1 cellular context compared by ENCODE assay signal in the genomic region with DNA sequence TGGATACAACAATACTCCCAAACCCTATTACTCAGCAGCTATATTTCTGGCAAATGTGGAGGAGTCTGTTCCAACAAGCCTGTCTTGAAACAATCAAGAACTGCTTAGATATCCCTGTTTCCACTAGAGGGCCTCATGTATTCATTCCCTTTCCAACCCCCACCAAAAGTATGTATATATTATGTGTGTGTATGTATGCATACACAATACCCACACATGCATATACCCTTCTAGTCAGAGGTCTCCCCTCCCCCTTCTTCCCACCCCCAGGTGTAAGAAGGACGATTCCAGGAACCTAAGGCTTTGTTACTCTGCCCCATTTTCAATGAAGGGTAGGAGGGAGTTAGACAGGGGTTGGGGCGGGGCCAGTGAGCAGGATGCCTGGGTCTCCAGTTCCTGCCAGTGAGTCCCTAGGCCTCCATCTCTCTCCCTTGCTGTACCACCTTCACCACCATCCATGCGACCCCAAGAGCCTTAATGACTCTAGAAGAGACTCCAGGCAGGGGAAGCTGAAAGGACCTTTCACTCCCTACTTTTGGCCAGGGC.
TF ChIP-seq lines count a peak whose summit lies in the region.

DGKA (plus strand) TSS at position 392 of the 546 bp plus-strand sequence. CDS start 5,342 bp downstream, outside the sequence.

TF ChIP-seq in K562, 482 proteins besides CTCF, POLR2A, EP300 and RAD21 (continued from another document):
- TF ChIP-seq NR2C1 (IDR thresholded peaks at IDR 0.05) (no peak), NR2C1 (tag; IDR thresholded peaks at IDR 0.05) (no peak), HDAC3 (IDR thresholded peaks at IDR 0.05; ENCODE audit: borderline replicate concordance, partially characterized antibody) (no peak), NEUROD1 (IDR thresholded peaks at IDR 0.05; ENCODE audit: borderline replicate concordance, low read depth, low read length, partially characterized antibody) (peak; percentile 56), TAF9B (IDR thresholded peaks at IDR 0.05; ENCODE audit: partially characterized antibody) (no peak), HIVEP1 (CRISPR knock-in tag; IDR thresholded peaks at IDR 0.05) (no peak), CBX2 (IDR thresholded peaks at IDR 0.05; ENCODE audit: insufficient read depth, low read length, poor library complexity, severe bottlenecking) (no peak), FOXJ3 (CRISPR knock-in tag; IDR thresholded peaks at IDR 0.05) (no peak), NBN (IDR thresholded peaks at IDR 0.05; ENCODE audit: low read depth) (0 out of 2 replicates have a peak, but pooled peaks have one; percentile 36), ZBED1 (IDR thresholded peaks at IDR 0.05) (no peak), MYC (IDR thresholded peaks at IDR 0.05; ENCODE audit: low read depth, low read length) (no peak), MYC (CRISPR knock-in tag; IDR thresholded peaks at IDR 0.05; ENCODE audit: borderline replicate concordance, low read depth) (no peak), PRPF4 (IDR thresholded peaks at IDR 0.05; ENCODE audit: insufficient read depth, low read depth, low read length, poor library complexity, severe bottlenecking) (no peak), ZNF639 (CRISPR knock-in tag; conservative IDR thresholded peaks at IDR 0.05 in 1 of 2, IDR thresholded peaks at IDR 0.05 in 1 of 2) (peak in 1 of 2 experiments; percentile 12; a peak in 1 of 4 replicates)
- TF ChIP-seq, protein P1, sequence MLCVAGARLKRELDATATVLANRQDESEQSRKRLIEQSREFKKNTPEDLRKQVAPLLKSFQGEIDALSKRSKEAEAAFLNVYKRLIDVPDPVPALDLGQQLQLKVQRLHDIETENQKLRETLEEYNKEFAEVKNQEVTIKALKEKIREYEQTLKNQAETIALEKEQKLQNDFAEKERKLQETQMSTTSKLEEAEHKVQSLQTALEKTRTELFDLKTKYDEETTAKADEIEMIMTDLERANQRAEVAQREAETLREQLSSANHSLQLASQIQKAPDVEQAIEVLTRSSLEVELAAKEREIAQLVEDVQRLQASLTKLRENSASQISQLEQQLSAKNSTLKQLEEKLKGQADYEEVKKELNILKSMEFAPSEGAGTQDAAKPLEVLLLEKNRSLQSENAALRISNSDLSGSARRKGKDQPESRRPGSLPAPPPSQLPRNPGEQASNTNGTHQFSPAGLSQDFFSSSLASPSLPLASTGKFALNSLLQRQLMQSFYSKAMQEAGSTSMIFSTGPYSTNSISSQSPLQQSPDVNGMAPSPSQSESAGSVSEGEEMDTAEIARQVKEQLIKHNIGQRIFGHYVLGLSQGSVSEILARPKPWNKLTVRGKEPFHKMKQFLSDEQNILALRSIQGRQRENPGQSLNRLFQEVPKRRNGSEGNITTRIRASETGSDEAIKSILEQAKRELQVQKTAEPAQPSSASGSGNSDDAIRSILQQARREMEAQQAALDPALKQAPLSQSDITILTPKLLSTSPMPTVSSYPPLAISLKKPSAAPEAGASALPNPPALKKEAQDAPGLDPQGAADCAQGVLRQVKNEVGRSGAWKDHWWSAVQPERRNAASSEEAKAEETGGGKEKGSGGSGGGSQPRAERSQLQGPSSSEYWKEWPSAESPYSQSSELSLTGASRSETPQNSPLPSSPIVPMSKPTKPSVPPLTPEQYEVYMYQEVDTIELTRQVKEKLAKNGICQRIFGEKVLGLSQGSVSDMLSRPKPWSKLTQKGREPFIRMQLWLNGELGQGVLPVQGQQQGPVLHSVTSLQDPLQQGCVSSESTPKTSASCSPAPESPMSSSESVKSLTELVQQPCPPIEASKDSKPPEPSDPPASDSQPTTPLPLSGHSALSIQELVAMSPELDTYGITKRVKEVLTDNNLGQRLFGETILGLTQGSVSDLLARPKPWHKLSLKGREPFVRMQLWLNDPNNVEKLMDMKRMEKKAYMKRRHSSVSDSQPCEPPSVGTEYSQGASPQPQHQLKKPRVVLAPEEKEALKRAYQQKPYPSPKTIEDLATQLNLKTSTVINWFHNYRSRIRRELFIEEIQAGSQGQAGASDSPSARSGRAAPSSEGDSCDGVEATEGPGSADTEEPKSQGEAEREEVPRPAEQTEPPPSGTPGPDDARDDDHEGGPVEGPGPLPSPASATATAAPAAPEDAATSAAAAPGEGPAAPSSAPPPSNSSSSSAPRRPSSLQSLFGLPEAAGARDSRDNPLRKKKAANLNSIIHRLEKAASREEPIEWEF (CRISPR knock-in tag; IDR thresholded peaks at IDR 0.05): no peak
- TF ChIP-seq, protein P2, sequence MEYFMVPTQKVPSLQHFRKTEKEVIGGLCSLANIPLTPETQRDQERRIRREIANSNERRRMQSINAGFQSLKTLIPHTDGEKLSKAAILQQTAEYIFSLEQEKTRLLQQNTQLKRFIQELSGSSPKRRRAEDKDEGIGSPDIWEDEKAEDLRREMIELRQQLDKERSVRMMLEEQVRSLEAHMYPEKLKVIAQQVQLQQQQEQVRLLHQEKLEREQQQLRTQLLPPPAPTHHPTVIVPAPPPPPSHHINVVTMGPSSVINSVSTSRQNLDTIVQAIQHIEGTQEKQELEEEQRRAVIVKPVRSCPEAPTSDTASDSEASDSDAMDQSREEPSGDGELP (CRISPR knock-in tag; IDR thresholded peaks at IDR 0.05; ENCODE audit: borderline replicate concordance): 0 out of 2 replicates have a peak, but pooled peaks have one; percentile 10
TF ChIP-seq in K562: peak in this region for 23.
